Comparison of ENCODE assay signal across 19 cellular contexts in genomic region chr1:172673761-172674160, GRCh38. TPM values are rescaled to one million over a fixed set of nuclear protein-coding genes. Genes with fewer than 3 reads are reported as not detected.
"Had no signal": no experiment of that assay in that cellular context is flagged by ENCODE, and none has a peak within 500 bp of the region (broad histone marks: within the 10 kb centered on the region; RNA-seq: fewer than 3 reads in every experiment).

No MANE protein-coding gene starts in this region.

- H3K36me3 Mint-ChIP-seq: memory B cell had no signal

- H3K9me3 ChIP-seq: left lung, pancreas, vagina had no signal

- ATAC-seq: foreskin keratinocyte, left lung, pancreas, T-cell had no signal

- H3K27ac Mint-ChIP-seq: activated naive CD4-positive, alpha-beta T cell treated with anti-CD3 and anti-CD28 coated beads, Interleukin-2, amount 50 U/mL, for 24 hours; memory B cell had no signal

- H3K4me1 Mint-ChIP-seq: memory B cell had no signal

- FAIRE-seq: pancreas had no signal

- H3K9me3 Mint-ChIP-seq: activated naive CD4-positive, alpha-beta T cell treated with anti-CD3 and anti-CD28 coated beads, Interleukin-2, amount 50 U/mL, for 24 hours; memory B cell; T-cell had no signal

- H3K27me3 Mint-ChIP-seq: activated naive CD4-positive, alpha-beta T cell treated with anti-CD3 and anti-CD28 coated beads, Interleukin-2, amount 50 U/mL, for 24 hours; T-cell had no signal

- DNase-seq: activated CD4-positive, alpha-beta T cell treated with anti-CD3 and anti-CD28 coated beads for 48 hours; activated CD8-positive, alpha-beta memory T cell treated with anti-CD3 and anti-CD28 coated beads for 24 hours; activated effector memory CD4-positive, alpha-beta T cell treated with Interleukin-2 at 50 U/mL for 16 hours; activated T-cell treated with anti-CD3 and anti-CD28 coated beads for 4 hours; brain microvascular endothelial cell; dorsolateral prefrontal cortex; foreskin keratinocyte; head of caudate nucleus; islet precursor cell; left lung; pancreas; T-cell; tibial artery had no signal

- H3K4me1 ChIP-seq: esophagus muscularis mucosa, left lung, pancreas, tibial artery had no signal

- H3K27me3 ChIP-seq: brain microvascular endothelial cell, esophagus muscularis mucosa, foreskin keratinocyte, left lung, pancreas, tibial artery, vagina had no signal

- H3K36me3 ChIP-seq: brain microvascular endothelial cell, esophagus muscularis mucosa, left lung, pancreas, tibial artery, vagina had no signal

- H3K4me3 Mint-ChIP-seq: activated naive CD4-positive, alpha-beta T cell treated with anti-CD3 and anti-CD28 coated beads, Interleukin-2, amount 50 U/mL, for 24 hours; memory B cell; neural crest cell had no signal

- H3K4me3 ChIP-seq: dorsolateral prefrontal cortex, esophagus muscularis mucosa, left lung, pancreas, tibial artery, vagina had no signal

- H3K27ac ChIP-seq: brain microvascular endothelial cell, dorsolateral prefrontal cortex, esophagus muscularis mucosa, foreskin keratinocyte, left lung, pancreas, tibial artery, vagina had no signal

RNA-seq across cellular contexts. Expression of gene FASLG, which starts 14.9 kb away (rescaled TPM):
- total RNA-seq: chondrocyte, foreskin keratinocyte, neural crest cell, vagina had no signal
- polyA plus RNA-seq: foreskin keratinocyte had no signal
